In the genomic region with DNA sequence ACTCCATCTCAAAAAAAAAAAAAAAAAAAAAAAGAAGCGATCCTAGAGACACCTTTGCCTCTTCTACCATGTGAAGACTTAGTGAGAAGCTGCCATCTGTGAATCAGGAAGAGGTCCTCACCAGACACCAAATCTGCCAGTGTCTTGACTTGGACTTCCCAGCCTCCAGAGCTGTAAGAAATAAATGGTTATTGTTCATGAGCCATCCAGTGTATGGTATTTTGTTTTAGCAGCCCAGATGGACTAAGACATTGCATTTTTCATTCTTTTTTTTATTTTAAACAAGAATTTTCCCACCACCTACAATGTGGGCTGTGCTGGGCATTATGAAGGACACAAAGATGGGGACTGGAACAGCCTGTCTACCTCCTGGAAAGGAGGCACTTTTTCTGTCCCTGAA, we compare ENCODE assay signal across 2 cellular contexts.
TF ChIP-seq lines count a peak whose summit lies in the region.

No MANE protein-coding gene starts in this region.

TF ChIP-seq in HepG2, 621 proteins besides CTCF, POLR2A, EP300 and RAD21:
- TF ChIP-seq ZNF564 (CRISPR knock-in tag; IDR thresholded peaks at IDR 0.05) (peak; percentile 98), ZNF12 (CRISPR knock-in tag; IDR thresholded peaks at IDR 0.05) (peak; percentile 51; the same call in 1 of the 2 replicates)
- TF ChIP-seq, protein P1, sequence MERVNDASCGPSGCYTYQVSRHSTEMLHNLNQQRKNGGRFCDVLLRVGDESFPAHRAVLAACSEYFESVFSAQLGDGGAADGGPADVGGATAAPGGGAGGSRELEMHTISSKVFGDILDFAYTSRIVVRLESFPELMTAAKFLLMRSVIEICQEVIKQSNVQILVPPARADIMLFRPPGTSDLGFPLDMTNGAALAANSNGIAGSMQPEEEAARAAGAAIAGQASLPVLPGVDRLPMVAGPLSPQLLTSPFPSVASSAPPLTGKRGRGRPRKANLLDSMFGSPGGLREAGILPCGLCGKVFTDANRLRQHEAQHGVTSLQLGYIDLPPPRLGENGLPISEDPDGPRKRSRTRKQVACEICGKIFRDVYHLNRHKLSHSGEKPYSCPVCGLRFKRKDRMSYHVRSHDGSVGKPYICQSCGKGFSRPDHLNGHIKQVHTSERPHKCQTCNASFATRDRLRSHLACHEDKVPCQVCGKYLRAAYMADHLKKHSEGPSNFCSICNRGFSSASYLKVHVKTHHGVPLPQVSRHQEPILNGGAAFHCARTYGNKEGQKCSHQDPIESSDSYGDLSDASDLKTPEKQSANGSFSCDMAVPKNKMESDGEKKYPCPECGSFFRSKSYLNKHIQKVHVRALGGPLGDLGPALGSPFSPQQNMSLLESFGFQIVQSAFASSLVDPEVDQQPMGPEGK (CRISPR knock-in tag; IDR thresholded peaks at IDR 0.05) = no peak

TF ChIP-seq in K562, 482 proteins besides CTCF, POLR2A, EP300 and RAD21:
- TF ChIP-seq CBX3 (IDR thresholded peaks at IDR 0.05; ENCODE audit: borderline replicate concordance in 1 of 2, low read length in 2 of 2) (peak in 1 of 2 experiments; percentile 35; a peak in 1 of 3 replicates), ZNF12 (CRISPR knock-in tag; IDR thresholded peaks at IDR 0.05) (peak; percentile 80; the same call in 1 of the 2 replicates), ZFX (CRISPR knock-in tag; IDR thresholded peaks at IDR 0.05) (no peak)
